Comparison of ENCODE assay signal across 8 cellular contexts in the genomic region with DNA sequence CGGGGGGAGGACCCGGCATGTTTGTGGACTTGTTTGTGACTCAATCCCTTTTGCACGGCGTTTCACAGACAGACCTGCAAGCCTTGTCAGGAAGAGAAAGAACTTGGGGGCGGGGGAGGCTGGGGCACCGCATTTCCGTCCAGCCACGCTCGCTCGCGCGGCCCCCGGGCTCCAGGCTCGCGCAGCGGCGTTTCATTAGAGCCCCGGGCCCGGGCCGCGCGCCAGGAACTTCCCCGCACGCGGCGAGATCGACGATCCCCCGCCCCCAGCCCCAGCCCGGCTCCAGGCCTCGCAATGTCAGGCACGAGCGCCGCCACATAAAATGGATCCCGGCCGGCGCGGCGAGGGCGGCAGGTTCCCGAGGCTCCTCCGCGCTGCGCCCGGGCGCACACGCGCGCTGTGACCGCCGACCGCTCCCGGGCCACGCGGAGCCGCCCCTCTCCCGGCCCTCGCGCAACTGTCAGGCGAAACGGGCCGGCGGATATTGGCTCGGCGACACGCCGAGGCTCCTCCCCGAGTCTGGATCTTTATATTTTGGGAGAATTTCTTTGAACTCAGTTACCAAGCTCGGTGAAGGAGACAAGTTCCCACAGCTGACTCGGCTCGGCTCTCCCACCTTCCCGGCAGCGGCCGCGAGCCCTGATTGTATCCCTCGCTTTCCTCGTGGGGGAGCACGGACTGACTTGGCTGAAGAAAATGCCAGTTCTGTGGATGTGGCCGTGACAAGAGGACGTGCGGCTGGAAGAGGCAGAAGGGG. TPM values are rescaled to one million over a fixed set of nuclear protein-coding genes. Genes with fewer than 3 reads are reported as not detected.
DNase-seq lines count a peak whose midpoint lies in the region; ATAC-seq and TF ChIP-seq lines count a peak whose summit lies in the region.

A gene (plus strand): TSS at position 557 of the 757 bp plus-strand sequence. CDS start 440 bp downstream, outside the sequence.

- 0% methylated on average over 54 to 81 of the region's 81 CpGs for WGBS in ovary, 3 donors

- no peak for TF ChIP-seq POLR2A in ovary (IDR thresholded peaks at IDR 0.05)

- H3K27ac Mint-ChIP-seq in activated naive CD4-positive, alpha-beta T cell treated with anti-CD3 and anti-CD28 coated beads, Interleukin-2, amount 10 ng/mL, durations not matched to agents 7 days and 5 days = no peak within 1 kb of the TSS
- H3K27ac Mint-ChIP-seq in glutamatergic neuron (ENCODE audit: unreplicated experiment) = no peak within 1 kb of the TSS

- peaks cover 75% of the 10 kb centered on the region for H3K27me3 Mint-ChIP-seq in activated naive CD4-positive, alpha-beta T cell treated with anti-CD3 and anti-CD28 coated beads, Interleukin-2, amount 10 ng/mL, durations not matched to agents 7 days and 5 days
- H3K27me3 Mint-ChIP-seq in glutamatergic neuron (ENCODE audit: unreplicated experiment) = peaks cover 7% of the 10 kb centered on the region

- no peaks in the 10 kb centered on the region for H3K27me3 ChIP-seq in ovary

- H3K27ac ChIP-seq in ovary = no peak within 1 kb of the TSS

- peak within 1 kb of the TSS; percentile 66 for H3K4me3 Mint-ChIP-seq in activated naive CD4-positive, alpha-beta T cell treated with anti-CD3 and anti-CD28 coated beads, Interleukin-2, amount 10 ng/mL, durations not matched to agents 7 days and 5 days
- peak within 1 kb of the TSS; percentile 92 for H3K4me3 Mint-ChIP-seq in glutamatergic neuron (ENCODE audit: unreplicated experiment)

- peak; percentile 32 for ATAC-seq in Right ventricle myocardium inferior
- ATAC-seq in HG03139 (IDR thresholded peaks at IDR 0.05; ENCODE audit: unreplicated experiment) = no peak

- DNase-seq in Right ventricle myocardium inferior (ENCODE audit: missing footprints) (no peak), cardiac septum (ENCODE audit: low spot score) (no peak), NCI-H526 (lab: John Stamatoyannopoulos, UW) (peak; percentile 68 to 80), glutamatergic neuron (peak; percentile 65), ovary (peak in 4 of 5 donors; percentile 21 to 60 (median 40))
- peak; percentile 47 for DNase-seq in activated naive CD4-positive, alpha-beta T cell treated with anti-CD3 and anti-CD28 coated beads, Interleukin-2, amount 10 ng/mL, durations not matched to agents 7 days and 5 days
- no peak for DNase-seq in activated CD4-positive, CD25-positive, alpha-beta regulatory T cell (lab: John Stamatoyannopoulos, UW)

- H3K9me3 ChIP-seq in ovary = no peaks in the 10 kb centered on the region

- H3K4me1 Mint-ChIP-seq in activated naive CD4-positive, alpha-beta T cell treated with anti-CD3 and anti-CD28 coated beads, Interleukin-2, amount 10 ng/mL, durations not matched to agents 7 days and 5 days = peaks cover 32% of the 10 kb centered on the region
- peaks cover 2% of the 10 kb centered on the region for H3K4me1 Mint-ChIP-seq in glutamatergic neuron (ENCODE audit: low read depth, unreplicated experiment)

- CTCF ChIA-PET in activated naive CD4-positive, alpha-beta T cell treated with anti-CD3 and anti-CD28 coated beads, Interleukin-2, amount 10 ng/mL, durations not matched to agents 7 days and 5 days (lab: Charles Lee) = interaction anchor here (1.5 kb wide), 1 partner anchor 734 kb away, joined by 4 read pairs; no protein-coding TSS in a partner anchor

- no peaks in the 10 kb centered on the region for H3K36me3 Mint-ChIP-seq in activated naive CD4-positive, alpha-beta T cell treated with anti-CD3 and anti-CD28 coated beads, Interleukin-2, amount 10 ng/mL, durations not matched to agents 7 days and 5 days
- H3K36me3 Mint-ChIP-seq in glutamatergic neuron (ENCODE audit: unreplicated experiment) = peaks cover 2% of the 10 kb centered on the region

- TF ChIP-seq EP300 in ovary (IDR thresholded peaks at IDR 0.05) = no peak

- peak within 1 kb of the TSS; percentile 42 for H3K4me3 ChIP-seq in ovary

- no peak for TF ChIP-seq CTCF in glutamatergic neuron (IDR thresholded peaks at IDR 0.05; ENCODE audit: partially characterized antibody, unreplicated experiment)
- TF ChIP-seq CTCF in ovary (IDR thresholded peaks at IDR 0.05) = no peak

- H3K9me3 Mint-ChIP-seq in activated naive CD4-positive, alpha-beta T cell treated with anti-CD3 and anti-CD28 coated beads, Interleukin-2, amount 10 ng/mL, durations not matched to agents 7 days and 5 days = no peaks in the 10 kb centered on the region
- peaks cover 6% of the 10 kb centered on the region for H3K9me3 Mint-ChIP-seq in glutamatergic neuron (ENCODE audit: unreplicated experiment)

- intact Hi-C loops in Right ventricle myocardium inferior (cut with DNase I) = loop anchor here (5.0 to 10.0 kb wide), 3 partner anchors 650 to 1298 kb away; no protein-coding TSS in a partner anchor
- intact Hi-C loops in cardiac septum (cut with DNase I) = loop anchor here (5.0 to 10.0 kb wide), 2 partner anchors 963 to 1300 kb away; no protein-coding TSS in a partner anchor
- intact Hi-C loops in ovary (cut with DNase I) = loop anchor here in 3 of 4 donors (2.0 to 10.0 kb wide), 6 partner anchors 848 to 1338 kb away; no protein-coding TSS in a partner anchor

- H3K4me1 ChIP-seq in ovary (ENCODE audit: insufficient read depth) = peaks cover 12% of the 10 kb centered on the region

- H3K36me3 ChIP-seq in ovary = no peaks in the 10 kb centered on the region

RNA-seq across cellular contexts. Expression of the gene that starts here (rescaled TPM):
- 3.8 TPM for total RNA-seq in Right ventricle myocardium inferior
- 1.1 TPM for total RNA-seq in cardiac septum
- 2.4 TPM for total RNA-seq in glutamatergic neuron (ENCODE audit: unreplicated experiment)
- 1 to 10 TPM in 4 of 7 donors, under 1 TPM in 3; 0.28 to 4.0 (median 1.4) TPM for total RNA-seq in ovary
- polyA plus RNA-seq in ovary = under 1 TPM; 0.30 to 0.37 TPM

Comparison
In these comparisons a context has a peak if more than half of its experiments do, and no peak if none do; other contexts are left out.
1. DNase-seq: peak in NCI-H526 (2 of 2), activated naive CD4-positive, alpha-beta T cell treated with anti-CD3 and anti-CD28 coated beads, Interleukin-2, amount 10 ng/mL, durations not matched to agents 7 days and 5 days (single experiment), glutamatergic neuron (single experiment) and ovary (4 of 5); none in Right ventricle myocardium inferior (single experiment), cardiac septum (single experiment) and activated CD4-positive, CD25-positive, alpha-beta regulatory T cell (0 of 4).